Comparison of ENCODE assay signal across 9 cellular contexts in genomic region chr11:67468056-67468455, GRCh38. TPM values are rescaled to one million over a fixed set of nuclear protein-coding genes. Genes with fewer than 3 reads are reported as not detected.
DNase-seq lines count a peak whose midpoint lies in the region; ATAC-seq and TF ChIP-seq lines count a peak whose summit lies in the region.
"Had no signal": no experiment of that assay in that cellular context is flagged by ENCODE, and none has a peak within 500 bp of the region (broad histone marks: within the 10 kb centered on the region; RNA-seq: fewer than 3 reads in every experiment).

No MANE protein-coding gene starts in this region.

- peaks cover 5 to 8% of the 10 kb centered on the region in 2 donors for H3K4me1 ChIP-seq in breast epithelium
- H3K4me1 ChIP-seq in mesenchymal stem cell (ENCODE audit: control insufficient read depth, insufficient read depth, low read depth, low read length) = peaks cover 32% of the 10 kb centered on the region
- peaks cover 33 to 53% (median 40%) of the 10 kb centered on the region in 4 donors for H3K4me1 ChIP-seq in upper lobe of left lung

- peak overlapping the region in 1 of 2 experiments; percentile 6 for H2BK12ac ChIP-seq in mesenchymal stem cell (ENCODE audit: low read length in 2 of 2)

- peak overlapping the region; percentile 88 to 93 for H3K27ac ChIP-seq in breast epithelium
- H3K27ac ChIP-seq in mesenchymal stem cell (ENCODE audit: low read length, poor library complexity, severe bottlenecking) = no peak overlapping the region
- peak overlapping the region; percentile 77 to 93 (median 90) for H3K27ac ChIP-seq in upper lobe of left lung

- no peak overlapping the region for H3K14ac ChIP-seq in mesenchymal stem cell (ENCODE audit: low read length in 2 of 2)

- H3K9ac ChIP-seq in mesenchymal stem cell (ENCODE audit: low read length) = peak overlapping the region; percentile 87

- TF ChIP-seq EP300 in upper lobe of left lung (IDR thresholded peaks at IDR 0.05) = no peak

- no peak overlapping the region for H4K91ac ChIP-seq in mesenchymal stem cell (ENCODE audit: low read length)

- H3K27me3 ChIP-seq in breast epithelium (no peaks in the 10 kb centered on the region), mesenchymal stem cell (ENCODE audit: control insufficient read depth in 1 of 2, insufficient read depth in 1 of 2, low read length in 2 of 2) (no peaks in the 10 kb centered on the region), upper lobe of left lung (no peaks in the 10 kb centered on the region)

- H3K79me1 ChIP-seq in mesenchymal stem cell (replicated peaks; ENCODE audit: low read length, poor library complexity, severe bottlenecking) = peaks cover 17% of the 10 kb centered on the region

- H2BK5ac ChIP-seq in mesenchymal stem cell (ENCODE audit: low read depth, low read length, poor library complexity, severe bottlenecking) = no peak overlapping the region

- intact Hi-C loops in breast epithelium (cut with DNase I; ENCODE audit: low total_unique reads) = no loop called here

- DNase-seq in DMS79 (lab: John Stamatoyannopoulos, UW) (peak; percentile 19), NCI-H1105 (lab: John Stamatoyannopoulos, UW) (peak; percentile 47), breast epithelium (ENCODE audit: low spot score in 2 of 2) (peak; percentile 95 to 98), mesenchymal stem cell (no peak), upper lobe of left lung (peak; percentile 85 to 87), SHP77 (lab: John Stamatoyannopoulos, UW) (no peak), SKM-1 (lab: John Stamatoyannopoulos, UW; ENCODE audit: unreplicated experiment) (no peak)

- TF ChIP-seq POLR2A in breast epithelium (IDR thresholded peaks at IDR 0.05) (no peak), upper lobe of left lung (IDR thresholded peaks at IDR 0.05) (peak in 1 of 4 donors; percentile 20)

- no peak overlapping the region for H3K4ac ChIP-seq in mesenchymal stem cell (ENCODE audit: low read depth in 1 of 2, low read length in 2 of 2)

- no peak overlapping the region for H2AFZ ChIP-seq in mesenchymal stem cell (ENCODE audit: low read depth, low read length)

- no peak for TF ChIP-seq CTCF in breast epithelium (IDR thresholded peaks at IDR 0.05)
- TF ChIP-seq CTCF in upper lobe of left lung (IDR thresholded peaks at IDR 0.05) = no peak

- no peak overlapping the region for H4K8ac ChIP-seq in mesenchymal stem cell (ENCODE audit: low read length)

- H3K9me3 ChIP-seq in breast epithelium (no peaks in the 10 kb centered on the region), mesenchymal stem cell (ENCODE audit: control insufficient read depth, low read length) (no peaks in the 10 kb centered on the region), upper lobe of left lung (no peaks in the 10 kb centered on the region)

- H2BK120ac ChIP-seq in mesenchymal stem cell (ENCODE audit: low read depth, low read length) = no peak overlapping the region

- no peaks in the 10 kb centered on the region for H3K36me3 ChIP-seq in breast epithelium
- H3K36me3 ChIP-seq in mesenchymal stem cell (ENCODE audit: control insufficient read depth in 1 of 2, insufficient read depth in 2 of 2, low read depth in 1 of 2, low read length in 2 of 2) = peaks cover 13 to 17% of the 10 kb centered on the region in 2 experiments
- H3K36me3 ChIP-seq in upper lobe of left lung = no peaks in the 10 kb centered on the region

- H2BK15ac ChIP-seq in mesenchymal stem cell (ENCODE audit: low read depth, poor library complexity, severe bottlenecking) = peak overlapping the region; percentile 73

- no peak overlapping the region for H3K23ac ChIP-seq in mesenchymal stem cell (ENCODE audit: low read length in 2 of 2)

- no peak overlapping the region for H3K18ac ChIP-seq in mesenchymal stem cell (ENCODE audit: low read depth in 1 of 2, low read length in 2 of 2)

- 78% methylated on average over 5 of the region's 5 CpGs for WGBS in mesenchymal stem cell
- 56% methylated on average over 4 of the region's 5 CpGs; no CpG with 5 or more reads in 1 of the 2 donors for WGBS in upper lobe of left lung, 2 donors

- ATAC-seq in upper lobe of left lung (ENCODE audit: low FRiP score in 2 of 2) (no peak), HG03378 (IDR thresholded peaks at IDR 0.05; ENCODE audit: unreplicated experiment) (no peak)

- H3K4me2 ChIP-seq in mesenchymal stem cell (ENCODE audit: low read length, poor library complexity, severe bottlenecking) = peak overlapping the region; percentile 86

- H3K4me3 ChIP-seq in breast epithelium = peak overlapping the region; percentile 76 to 85 (median 80)
- H3K4me3 ChIP-seq in mesenchymal stem cell (ENCODE audit: insufficient read depth in 1 of 2, low read depth in 1 of 2, low read length in 2 of 2) = peak overlapping the region; percentile 84 to 88
- H3K4me3 ChIP-seq in upper lobe of left lung = peak overlapping the region; percentile 71 to 98 (median 87)

- H2AK5ac ChIP-seq in mesenchymal stem cell (ENCODE audit: low read length, severe bottlenecking) = peak overlapping the region; percentile 27

RNA-seq across cellular contexts. Expression of gene TMEM134, which starts 1.0 kb away (rescaled TPM):
- total RNA-seq in breast epithelium (10 to 100 TPM; 37.8 to 54.2 (median 42.3) TPM), upper lobe of left lung (100 to 1,000 TPM in 1 of 6 donors, 10 to 100 TPM in 5; 51.2 to 102 (median 75.2) TPM)
- 32.7 TPM for polyA plus RNA-seq in mesenchymal stem cell (2013, experiment 1 of 2)
- 29.2 TPM for polyA plus RNA-seq in mesenchymal stem cell (2013, experiment 2 of 2)

RNA-seq across cellular contexts. Expression of gene CABP4, which starts 12.9 kb away (rescaled TPM):
- total RNA-seq in breast epithelium (10 to 100 TPM in 1 of 3 donors, 1 to 10 TPM in 2; 3.5 to 10.7 (median 3.9) TPM), upper lobe of left lung (1 to 10 TPM; 1.5 to 4.7 (median 2.3) TPM)
- not detected for polyA plus RNA-seq in mesenchymal stem cell (2013, experiment 1 of 2)
- polyA plus RNA-seq in mesenchymal stem cell (2013, experiment 2 of 2) = not detected

RNA-seq across cellular contexts. Expression of gene AIP, which starts 14.8 kb away (rescaled TPM):
- 10 to 100 TPM; 66.4 to 84.5 (median 69.8) TPM for total RNA-seq in breast epithelium
- 36.9 TPM for polyA plus RNA-seq in mesenchymal stem cell (2013, experiment 1 of 2)
- 37.6 TPM for polyA plus RNA-seq in mesenchymal stem cell (2013, experiment 2 of 2)
- total RNA-seq in upper lobe of left lung = 100 to 1,000 TPM in 1 of 6 donors, 10 to 100 TPM in 5; 51.1 to 101 (median 75.3) TPM

RNA-seq across cellular contexts. Expression of gene GPR152, which starts 15.5 kb away (rescaled TPM):
- not detected for total RNA-seq in breast epithelium
- polyA plus RNA-seq in mesenchymal stem cell (2013, experiment 1 of 2) = not detected
- polyA plus RNA-seq in mesenchymal stem cell (2013, experiment 2 of 2) = not detected
- not detected for total RNA-seq in upper lobe of left lung
- total RNA-seq: SK-MEL-5 had no signal

RNA-seq across cellular contexts. Expression of gene CORO1B, which starts 24.8 kb away (rescaled TPM):
- total RNA-seq in breast epithelium = 10 to 100 TPM; 73.6 to 84.3 (median 80.0) TPM
- 109 TPM for polyA plus RNA-seq in mesenchymal stem cell (2013, experiment 1 of 2)
- 101 TPM for polyA plus RNA-seq in mesenchymal stem cell (2013, experiment 2 of 2)
- total RNA-seq in upper lobe of left lung = 100 to 1,000 TPM in 4 of 6 donors, 10 to 100 TPM in 2; 49.0 to 178 (median 118) TPM

Comparison
In these comparisons a context has a peak if more than half of its experiments do, and no peak if none do; other contexts are left out.
1. DNase-seq: peak in DMS79 (single experiment), NCI-H1105 (single experiment), breast epithelium (2 of 2) and upper lobe of left lung (2 of 2); none in mesenchymal stem cell (single experiment), SHP77 (0 of 2) and SKM-1 (single experiment).
2. Peak in every context shown above with its lines, with median percentiles within 50 percentile points of each other: H3K4me3 ChIP-seq.